Comparison of ENCODE assay signal across 18 cellular contexts in the genomic region with DNA sequence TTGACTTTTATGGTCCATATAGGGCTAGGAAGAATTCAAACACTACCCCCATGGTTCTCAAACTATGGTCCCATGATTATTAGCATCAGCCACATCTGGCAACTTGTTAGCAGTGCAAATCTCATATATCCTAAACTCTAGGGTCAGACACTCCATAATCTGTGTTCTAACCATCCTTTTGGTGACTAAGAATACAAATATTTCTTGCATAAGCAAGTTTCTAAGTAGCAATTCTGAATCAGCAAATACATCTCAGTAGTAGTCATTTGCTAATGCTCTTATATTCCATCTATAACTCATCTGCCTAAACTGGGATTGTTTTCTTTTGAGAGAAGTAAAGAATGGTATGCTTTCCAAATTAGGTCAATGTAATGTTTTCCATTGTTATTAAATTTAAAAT.
A peak's percentile ranks its signal among the peaks of the same experiment; 100 is the strongest.
DNase-seq lines count a peak whose midpoint lies in the region; ATAC-seq, FAIRE-seq and TF ChIP-seq lines count a peak whose summit lies in the region.
"Had no signal": no experiment of that assay in that cellular context is flagged by ENCODE, and none has a peak within 500 bp of the region (broad histone marks: within the 10 kb centered on the region; RNA-seq: fewer than 3 reads in every experiment).

No MANE protein-coding gene starts in this region.

- in situ Hi-C loops in mammary epithelial cell (cut with MboI; ENCODE audit: low sequenced_read_pairs in 2 of 2): no loop called here

- CTCF ChIA-PET in mammary epithelial cell (lab: Charles Lee; ENCODE audit: low non-redundant PET): no interaction called here

- intact Hi-C loops in mammary epithelial cell (cut with micrococcal nuclease): no loop called here

- no peak overlapping the region for H3K4me3 ChIP-seq in mammary epithelial cell (replicated peaks in 1 of 3; ENCODE audit: insufficient read depth in 1 of 3, low read depth in 2 of 3, low read length in 3 of 3)
- no peak overlapping the region for H3K4me3 ChIP-seq in keratinocyte (ENCODE audit: control insufficient read depth in 2 of 3, extremely low read depth in 1 of 3, insufficient read depth in 2 of 3, low read depth in 1 of 3, low read length in 3 of 3)
- H3K4me3 ChIP-seq: heart right ventricle, neural progenitor cell, PC-9, upper lobe of right lung had no signal

- H3K27me3 ChIP-seq in mammary epithelial cell (ENCODE audit: insufficient read depth, low read length) (no peaks in the 10 kb centered on the region), keratinocyte (ENCODE audit: control insufficient read depth, extremely low read depth, insufficient read depth, low read length) (no peaks in the 10 kb centered on the region)
- H3K27me3 ChIP-seq: heart right ventricle, neural progenitor cell, upper lobe of right lung had no signal

- no peak for ATAC-seq in left lobe of liver
- ATAC-seq: heart right ventricle; stimulated activated naive CD8-positive, alpha-beta T cell treated with anti-CD3 and anti-CD28 coated beads, Interleukin-15, amount 100 ng/mL, for 72 hours; upper lobe of right lung had no signal

- TF ChIP-seq CTCF in mammary epithelial cell (conservative IDR thresholded peaks at IDR 0.05 in 1 of 2, IDR thresholded peaks at IDR 0.05 in 1 of 2; ENCODE audit: extremely low read depth in 1 of 2, insufficient read depth in 1 of 2, low read depth in 1 of 2, low read length in 2 of 2) (no peak), keratinocyte (optimal IDR thresholded peaks at IDR 0.05 in 1 of 3, IDR thresholded peaks at IDR 0.05 in 1 of 3, conservative IDR thresholded peaks at IDR 0.05 in 1 of 3; ENCODE audit: extremely low read depth in 1 of 3, insufficient read depth in 2 of 3, low read length in 3 of 3) (no peak)

- no peak overlapping the region for H2AFZ ChIP-seq in mammary epithelial cell (ENCODE audit: low read depth, low read length)
- H2AFZ ChIP-seq in keratinocyte (ENCODE audit: control insufficient read depth, low read length): no peak overlapping the region
- H2AFZ ChIP-seq: PC-9 had no signal

- H3K27ac ChIP-seq in mammary epithelial cell (ENCODE audit: insufficient read depth, low read depth, low read length) (no peak overlapping the region), keratinocyte (ENCODE audit: control insufficient read depth, insufficient read depth, low read length) (no peak overlapping the region)
- H3K27ac ChIP-seq: heart right ventricle, neural progenitor cell, PC-9, upper lobe of right lung had no signal

- dilution Hi-C loops in mammary epithelial cell (cut with HindIII; ENCODE audit: low sequenced_read_pairs) (no loop called here), keratinocyte (cut with MboI; ENCODE audit: extremely low pct_ligation_motif_present, low sequenced_read_pairs) (no loop called here)

- peak; percentile 61 for FAIRE-seq in keratinocyte (lab: Jason Lieb, UNC)
- FAIRE-seq: endometrium, TTC549 had no signal

- H3K4me1 ChIP-seq in mammary epithelial cell (ENCODE audit: insufficient read depth, low read length) (peaks cover 16% of the 10 kb centered on the region), keratinocyte (ENCODE audit: control insufficient read depth, extremely low read depth, insufficient read depth, low read length) (peaks cover 14% of the 10 kb centered on the region)
- H3K4me1 ChIP-seq: heart right ventricle, neural progenitor cell, upper lobe of right lung had no signal

- H3K4me2 ChIP-seq in mammary epithelial cell (ENCODE audit: insufficient read depth, low read depth, low read length): no peak overlapping the region
- no peak overlapping the region for H3K4me2 ChIP-seq in keratinocyte (ENCODE audit: control insufficient read depth, extremely low read depth, insufficient read depth, low read depth, low read length)
- H3K4me2 ChIP-seq: neural progenitor cell, PC-9 had no signal

- H3K36me3 ChIP-seq in mammary epithelial cell (ENCODE audit: insufficient read depth, low read length): no peaks in the 10 kb centered on the region
- no peaks in the 10 kb centered on the region for H3K36me3 ChIP-seq in keratinocyte (ENCODE audit: control insufficient read depth in 2 of 2, extremely low read depth in 1 of 2, insufficient read depth in 2 of 2, low read length in 2 of 2)
- H3K36me3 ChIP-seq: heart right ventricle, neural progenitor cell, upper lobe of right lung had no signal

- no TSS peak for BruUV-seq in mammary epithelial cell (replicated peaks; lab: Mats Ljungman, UMichigan)

- H3K9ac ChIP-seq in mammary epithelial cell (ENCODE audit: insufficient read depth, low read length): no peak overlapping the region
- no peak overlapping the region for H3K9ac ChIP-seq in keratinocyte (ENCODE audit: control insufficient read depth, extremely low read depth, insufficient read depth, low read length)
- H3K9ac ChIP-seq: neural progenitor cell had no signal

- DNase-seq in AG08396 (ENCODE audit: low spot score): peak; percentile 26
- peak; percentile 83 for DNase-seq in LHCN-M2 (ENCODE audit: low read depth)
- DNase-seq in mammary epithelial cell: peak; percentile 59
- peak; percentile 11 for DNase-seq in keratinocyte (ENCODE audit: low read depth, low spot score)
- DNase-seq in DMS153 (lab: John Stamatoyannopoulos, UW): no peak
- DNase-seq in stimulated activated CD4-positive, alpha-beta T cell treated with anti-CD3 and anti-CD28 coated beads, Interleukin-4, amount 100 ng/mL, for 4 hours: no peak
- DNase-seq in NCI-H146 (lab: John Stamatoyannopoulos, UW): no peak
- no peak for DNase-seq in left lobe of liver (ENCODE audit: low spot score)
- DNase-seq: Calu3; heart right ventricle; midbrain; NCI-H1048; PC-9; stimulated activated naive CD8-positive, alpha-beta T cell treated with anti-CD3 and anti-CD28 coated beads, Interleukin-15, amount 100 ng/mL, for 72 hours; upper lobe of right lung had no signal

- H3K9me1 ChIP-seq in keratinocyte (ENCODE audit: control insufficient read depth, extremely low read depth, insufficient read depth, low read length): no peaks in the 10 kb centered on the region

- no peaks in the 10 kb centered on the region for H4K20me1 ChIP-seq in mammary epithelial cell (ENCODE audit: insufficient read depth, low read length)
- no peaks in the 10 kb centered on the region for H4K20me1 ChIP-seq in keratinocyte (ENCODE audit: control insufficient read depth, extremely low read depth, insufficient read depth, low read length)

- H3K79me2 ChIP-seq in mammary epithelial cell (ENCODE audit: insufficient read depth, low read length): no peaks in the 10 kb centered on the region
- no peaks in the 10 kb centered on the region for H3K79me2 ChIP-seq in keratinocyte (ENCODE audit: control insufficient read depth, insufficient read depth, low read length)

- H3K9me3 ChIP-seq in mammary epithelial cell (replicated peaks; ENCODE audit: insufficient read depth, low read length): peaks cover 3% of the 10 kb centered on the region
- H3K9me3 ChIP-seq in keratinocyte (ENCODE audit: control insufficient read depth, low read depth, low read length): no peaks in the 10 kb centered on the region
- H3K9me3 ChIP-seq: heart right ventricle, upper lobe of right lung had no signal

Comparison
In these comparisons a context has a peak if more than half of its experiments do, and no peak if none do; other contexts are left out.
1. DNase-seq: peak in AG08396 (single experiment), LHCN-M2 (single experiment), mammary epithelial cell (single experiment) and keratinocyte (single experiment); none in DMS153 (single experiment), stimulated activated CD4-positive, alpha-beta T cell treated with anti-CD3 and anti-CD28 coated beads, Interleukin-4, amount 100 ng/mL, for 4 hours (0 of 2), NCI-H146 (single experiment) and left lobe of liver (single experiment).